Comparison of ENCODE assay signal across 20 cellular contexts in the genomic region with DNA sequence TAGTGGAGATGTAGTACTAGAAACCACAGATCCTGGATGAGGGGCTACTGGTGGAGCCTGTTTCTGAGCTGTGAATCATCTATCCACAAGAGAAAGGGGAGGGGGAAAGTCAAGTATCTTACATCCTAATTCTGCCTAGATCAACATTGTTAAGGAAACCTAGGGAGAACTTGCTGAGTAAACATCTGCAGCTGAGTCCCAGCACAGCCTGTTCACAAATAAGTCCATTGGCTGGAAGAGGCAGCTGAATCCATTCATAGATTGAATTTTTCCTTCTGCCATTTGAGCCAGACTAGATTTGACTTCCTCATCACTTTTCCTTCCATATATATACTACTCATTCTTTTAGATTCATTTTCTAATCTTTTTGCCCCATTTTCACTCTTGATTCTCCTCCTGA.
DNase-seq lines count a peak whose midpoint lies in the region; TF ChIP-seq lines count a peak whose summit lies in the region.
"Had no signal": no experiment of that assay in that cellular context is flagged by ENCODE, and none has a peak within 500 bp of the region (broad histone marks: within the 10 kb centered on the region; RNA-seq: fewer than 3 reads in every experiment).

No MANE protein-coding gene starts in this region.

- H3K4me3 ChIP-seq in H7 (ENCODE audit: insufficient read depth, low read depth, low read length) (no peak overlapping the region), prostate gland (no peak overlapping the region), mesenchymal stem cell (ENCODE audit: insufficient read depth in 1 of 2, low read depth in 1 of 2, low read length in 2 of 2) (no peak overlapping the region)

- H2AK5ac ChIP-seq in mesenchymal stem cell (ENCODE audit: low read length, severe bottlenecking), result no peak overlapping the region

- H4K91ac ChIP-seq in mesenchymal stem cell (ENCODE audit: low read length), result no peak overlapping the region

- H2BK12ac ChIP-seq in mesenchymal stem cell (ENCODE audit: low read length in 2 of 2), result no peak overlapping the region

- H2BK5ac ChIP-seq in mesenchymal stem cell (ENCODE audit: low read depth, low read length, poor library complexity, severe bottlenecking), result no peak overlapping the region

- H3K36me3 ChIP-seq in H7 (replicated peaks; ENCODE audit: control insufficient read depth, insufficient read depth, low read length) (no peaks in the 10 kb centered on the region), prostate gland (no peaks in the 10 kb centered on the region), mesenchymal stem cell (ENCODE audit: control insufficient read depth in 1 of 2, insufficient read depth in 2 of 2, low read depth in 1 of 2, low read length in 2 of 2) (no peaks in the 10 kb centered on the region)

- H4K8ac ChIP-seq in mesenchymal stem cell (ENCODE audit: low read length), result no peak overlapping the region

- H3K9ac ChIP-seq in mesenchymal stem cell (ENCODE audit: low read length), result no peak overlapping the region

- TF ChIP-seq POLR2A in prostate gland (IDR thresholded peaks at IDR 0.05), result no peak

- H3K4ac ChIP-seq in mesenchymal stem cell (ENCODE audit: low read depth in 1 of 2, low read length in 2 of 2), result no peak overlapping the region

- H3K4me1 ChIP-seq in prostate gland (replicated peaks) (no peaks in the 10 kb centered on the region), mesenchymal stem cell (ENCODE audit: control insufficient read depth, insufficient read depth, low read depth, low read length) (no peaks in the 10 kb centered on the region)

- DNase-seq in NCI-H1417 (lab: John Stamatoyannopoulos, UW) (peak; percentile 8 to 39 (median 33)), NCI-H1417 treated with DMSO at 0.1 percent for 48 hours (lab: John Stamatoyannopoulos, UW) (no peak), H7 (peak; percentile 6), SHP77 treated with DMSO at 0.1 percent for 48 hours (lab: John Stamatoyannopoulos, UW) (peak; percentile 15), prostate gland (ENCODE audit: low spot score) (peak; percentile 10), mesenchymal stem cell (no peak), GM20000 (ENCODE audit: low spot score) (no peak), substantia nigra (lab: John Stamatoyannopoulos, UW) (no peak)
- DNase-seq: ACHN; C1 segment of cervical spinal cord; CD8-positive, alpha-beta memory T cell; H9; KG1; NCI-H1105; NCI-H187; NCI-H2227 treated with DMSO at 0.1 percent for 48 hours; NCI-H524 treated with DMSO at 0.1 percent for 48 hours; OCI-M1 had no signal

- intact Hi-C loops in prostate gland (cut with DNase I), result no loop called here

- no peak overlapping the region for H2BK15ac ChIP-seq in mesenchymal stem cell (ENCODE audit: low read depth, poor library complexity, severe bottlenecking)

- H3K27me3 ChIP-seq in H7 (ENCODE audit: control insufficient read depth, insufficient read depth, low read length), result no peaks in the 10 kb centered on the region
- no peaks in the 10 kb centered on the region for H3K27me3 ChIP-seq in prostate gland (replicated peaks; ENCODE audit: insufficient read depth)
- H3K27me3 ChIP-seq in mesenchymal stem cell (ENCODE audit: control insufficient read depth in 1 of 2, insufficient read depth in 1 of 2, low read length in 2 of 2), result no peaks in the 10 kb centered on the region

- TF ChIP-seq CTCF in prostate gland (IDR thresholded peaks at IDR 0.05) (no peak), GM20000 (IDR thresholded peaks at IDR 0.05; ENCODE audit: extremely low read depth, missing control alignments) (no peak)

- no peak overlapping the region for H3K14ac ChIP-seq in mesenchymal stem cell (ENCODE audit: low read length in 2 of 2)

- no peak overlapping the region for H3K18ac ChIP-seq in mesenchymal stem cell (ENCODE audit: low read depth in 1 of 2, low read length in 2 of 2)

- H3K27ac ChIP-seq in prostate gland (no peak overlapping the region), mesenchymal stem cell (ENCODE audit: low read length, poor library complexity, severe bottlenecking) (no peak overlapping the region), substantia nigra (ENCODE audit: low read depth, low read length, poor library complexity, severe bottlenecking) (no peak overlapping the region)
- H3K27ac ChIP-seq: 22Rv1, HL-60 had no signal

- no peaks in the 10 kb centered on the region for H3K9me3 ChIP-seq in prostate gland
- H3K9me3 ChIP-seq in mesenchymal stem cell (ENCODE audit: control insufficient read depth, low read length), result no peaks in the 10 kb centered on the region

- H3K4me2 ChIP-seq in mesenchymal stem cell (ENCODE audit: low read length, poor library complexity, severe bottlenecking), result no peak overlapping the region

- no peak overlapping the region for H2BK120ac ChIP-seq in mesenchymal stem cell (ENCODE audit: low read depth, low read length)

- no peaks in the 10 kb centered on the region for H3K79me1 ChIP-seq in mesenchymal stem cell (replicated peaks; ENCODE audit: low read length, poor library complexity, severe bottlenecking)

- no peak overlapping the region for H2AFZ ChIP-seq in mesenchymal stem cell (ENCODE audit: low read depth, low read length)

- H3K23ac ChIP-seq in mesenchymal stem cell (ENCODE audit: low read length in 2 of 2), result no peak overlapping the region

Comparison
In these comparisons a context has a peak if more than half of its experiments do, and no peak if none do; other contexts are left out.
1. DNase-seq: peak in NCI-H1417 (3 of 3), H7 (single experiment), SHP77 treated with DMSO at 0.1 percent for 48 hours (single experiment) and prostate gland (single experiment); none in NCI-H1417 treated with DMSO at 0.1 percent for 48 hours (single experiment), mesenchymal stem cell (single experiment), GM20000 (single experiment) and substantia nigra (0 of 49).